In genomic region chr12:32536000-32536345, GRCh38 we compare ENCODE assay signal across 10 cellular contexts.
DNase-seq lines count a peak whose midpoint lies in the region; ATAC-seq and TF ChIP-seq lines count a peak whose summit lies in the region.
"Had no signal": no experiment of that assay in that cellular context is flagged by ENCODE, and none has a peak within 500 bp of the region (broad histone marks: within the 10 kb centered on the region; RNA-seq: fewer than 3 reads in every experiment).

No MANE protein-coding gene starts in this region.

- ATAC-seq in HG02973 (IDR thresholded peaks at IDR 0.05; ENCODE audit: unreplicated experiment) (no peak), GM18519 (IDR thresholded peaks at IDR 0.05; ENCODE audit: low FRiP score, unreplicated experiment) (no peak)

- no peak overlapping the region for H2BK12ac ChIP-seq in mesenchymal stem cell (ENCODE audit: low read length in 2 of 2)

- peak overlapping the region; percentile 53; the same call in 1 of the 2 replicates for H3K9ac ChIP-seq in KMS-11
- peak overlapping the region; percentile 86 for H3K9ac ChIP-seq in mesenchymal stem cell (ENCODE audit: low read length)

- H4K20me1 ChIP-seq in KMS-11 (ENCODE audit: insufficient read depth), result no peaks in the 10 kb centered on the region

- H2AFZ ChIP-seq in KMS-11 (ENCODE audit: low read depth) (no peak overlapping the region), mesenchymal stem cell (ENCODE audit: low read depth, low read length) (no peak overlapping the region)

- no peaks in the 10 kb centered on the region for H3K9me3 ChIP-seq in mesenchymal stem cell (ENCODE audit: control insufficient read depth, low read length)
- no peaks in the 10 kb centered on the region for H3K9me3 ChIP-seq in tibial artery

- no peak overlapping the region for H3K18ac ChIP-seq in mesenchymal stem cell (ENCODE audit: low read depth in 1 of 2, low read length in 2 of 2)

- peak overlapping the region; percentile 99 for H3K4me2 ChIP-seq in KMS-11
- no peak overlapping the region for H3K4me2 ChIP-seq in mesenchymal stem cell (ENCODE audit: low read length, poor library complexity, severe bottlenecking)

- H4K91ac ChIP-seq in mesenchymal stem cell (ENCODE audit: low read length), result no peak overlapping the region

- H2BK15ac ChIP-seq in mesenchymal stem cell (ENCODE audit: low read depth, poor library complexity, severe bottlenecking), result no peak overlapping the region

- no peak overlapping the region for H2BK120ac ChIP-seq in mesenchymal stem cell (ENCODE audit: low read depth, low read length)

- H3K36me3 ChIP-seq in KMS-11 (ENCODE audit: insufficient read depth), result no peaks in the 10 kb centered on the region
- no peaks in the 10 kb centered on the region for H3K36me3 ChIP-seq in mesenchymal stem cell (ENCODE audit: control insufficient read depth in 1 of 2, insufficient read depth in 2 of 2, low read depth in 1 of 2, low read length in 2 of 2)
- H3K36me3 ChIP-seq in tibial artery, result no peaks in the 10 kb centered on the region

- H3K79me2 ChIP-seq in KMS-11 (ENCODE audit: insufficient read depth, low read depth), result peaks cover 51% of the 10 kb centered on the region

- no CpG with 5 or more reads among the region's 1 CpG for WGBS in mesenchymal stem cell

- H3K4me3 ChIP-seq in KMS-11 (IDR thresholded peaks at IDR 0.05; ENCODE audit: insufficient read depth, low read depth, low read length) (no peak overlapping the region), cardiac fibroblast (replicated peaks in 1 of 2; ENCODE audit: low read depth in 2 of 2, low read length in 2 of 2) (peak overlapping the region; percentile 44 to 64), mesenchymal stem cell (ENCODE audit: insufficient read depth in 1 of 2, low read depth in 1 of 2, low read length in 2 of 2) (peak overlapping the region in 1 of 2 experiments; percentile 76), tibial artery (peak overlapping the region; percentile 52 to 53)

- H2AK5ac ChIP-seq in mesenchymal stem cell (ENCODE audit: low read length, severe bottlenecking), result no peak overlapping the region

- H3K27ac ChIP-seq in KMS-11, result peak overlapping the region; percentile 66
- no peak overlapping the region for H3K27ac ChIP-seq in mesenchymal stem cell (ENCODE audit: low read length, poor library complexity, severe bottlenecking)
- H3K27ac ChIP-seq in tibial artery, result peak overlapping the region; percentile 67 to 77

- no peak overlapping the region for H4K8ac ChIP-seq in mesenchymal stem cell (ENCODE audit: low read length)

- H3K23ac ChIP-seq in mesenchymal stem cell (ENCODE audit: low read length in 2 of 2), result no peak overlapping the region

- peaks cover 2% of the 10 kb centered on the region for H3K79me1 ChIP-seq in mesenchymal stem cell (replicated peaks; ENCODE audit: low read length, poor library complexity, severe bottlenecking)

- H3K4me1 ChIP-seq in KMS-11 (ENCODE audit: low read depth, poor library complexity, severe bottlenecking) (peaks cover 57% of the 10 kb centered on the region), mesenchymal stem cell (ENCODE audit: control insufficient read depth, insufficient read depth, low read depth, low read length) (peaks cover 12% of the 10 kb centered on the region), tibial artery (peaks cover 0 to 71% (median 30%) of the 10 kb centered on the region in 4 donors)

- intact Hi-C loops in tibial artery (cut with DNase I; ENCODE audit: low total_unique reads), result loop anchor here (10.0 kb wide), 1 partner anchor 81 kb away; no protein-coding TSS in a partner anchor

- no peak overlapping the region for H3K14ac ChIP-seq in mesenchymal stem cell (ENCODE audit: low read length in 2 of 2)

- H3K27me3 ChIP-seq in KMS-11 (ENCODE audit: insufficient read depth, low read depth) (no peaks in the 10 kb centered on the region), mesenchymal stem cell (ENCODE audit: control insufficient read depth in 1 of 2, insufficient read depth in 1 of 2, low read length in 2 of 2) (no peaks in the 10 kb centered on the region), tibial artery (no peaks in the 10 kb centered on the region)

- TF ChIP-seq CTCF in KMS-11 (conservative IDR thresholded peaks at IDR 0.05; ENCODE audit: low read depth, low read length), result no peak
- TF ChIP-seq CTCF in cardiac fibroblast (IDR thresholded peaks at IDR 0.05; ENCODE audit: low read depth, low read length), result no peak
- no peak for TF ChIP-seq CTCF in tibial artery (IDR thresholded peaks at IDR 0.05)

- H2BK5ac ChIP-seq in mesenchymal stem cell (ENCODE audit: low read depth, low read length, poor library complexity, severe bottlenecking), result no peak overlapping the region

- DNase-seq in cardiac fibroblast (ENCODE audit: low read depth in 2 of 2) (peak in 1 of 2 donors; percentile 35), mesenchymal stem cell (no peak), tibial artery (no peak), NCI-H524 (lab: John Stamatoyannopoulos, UW) (no peak)
- DNase-seq: activated CD4-positive, alpha-beta T cell treated with anti-CD3 and anti-CD28 coated beads, Interleukin-2, amount 10 ng/mL, durations not matched to agents 7 days and 5 days; activated naive CD4-positive, alpha-beta T cell treated with anti-CD3 and anti-CD28 coated beads, Interleukin-2, amount 10 ng/mL, durations not matched to agents 7 days and 5 days; NCI-H1048 had no signal

- H3K4ac ChIP-seq in mesenchymal stem cell (ENCODE audit: low read depth in 1 of 2, low read length in 2 of 2), result no peak overlapping the region
